7 cellular contexts compared by ENCODE assay signal in genomic region chr13:33799950-33800592, GRCh38. TPM values are rescaled to one million over a fixed set of nuclear protein-coding genes. Genes with fewer than 3 reads are reported as not detected.
DNase-seq lines count a peak whose midpoint lies in the region; ATAC-seq, FAIRE-seq and TF ChIP-seq lines count a peak whose summit lies in the region.

No MANE protein-coding gene starts in this region.

- H3K14ac ChIP-seq in H1 (ENCODE audit: insufficient read length) = no peak overlapping the region

- H3K9me3 Mint-ChIP-seq in glutamatergic neuron (ENCODE audit: unreplicated experiment) = no peaks in the 10 kb centered on the region

- H4K91ac ChIP-seq in H1 (replicated peaks; ENCODE audit: insufficient read length, low read length) = no peak overlapping the region

- intact Hi-C loops in mucosa of descending colon (cut with DNase I, micrococcal nuclease) = no loop called here

- H3K36me3 ChIP-seq in H1 (ENCODE audit: control insufficient read depth in 2 of 4, insufficient read depth in 4 of 4, low read length in 3 of 4) = no peaks in the 10 kb centered on the region
- H3K36me3 ChIP-seq in osteoblast (ENCODE audit: insufficient read depth, low read length) = no peaks in the 10 kb centered on the region
- no peaks in the 10 kb centered on the region for H3K36me3 ChIP-seq in mucosa of descending colon (ENCODE audit: low read depth)

- H2BK120ac ChIP-seq in H1 (replicated peaks; ENCODE audit: low read depth, low read length) = no peak overlapping the region

- no peak overlapping the region for H3K4me2 ChIP-seq in H1 (ENCODE audit: insufficient read depth in 1 of 2, low read depth in 2 of 2, low read length in 2 of 2)
- peak overlapping the region; percentile 76 for H3K4me2 ChIP-seq in osteoblast (ENCODE audit: insufficient read depth, low read length)

- CTCF ChIA-PET in H1 (lab: Charles Lee; ENCODE audit: partially characterized antibody) = interaction anchor here (0.5 to 1.8 kb wide), 18 partner anchors 10 to 421 kb away, joined by 3 to 6 read pairs (median 4); no protein-coding TSS in a partner anchor

- no peaks in the 10 kb centered on the region for H3K36me3 Mint-ChIP-seq in glutamatergic neuron (ENCODE audit: unreplicated experiment)

- H3K9me3 ChIP-seq in H1 (ENCODE audit: insufficient read depth in 2 of 2, low read depth in 1 of 2, low read length in 1 of 2) = no peaks in the 10 kb centered on the region
- no peaks in the 10 kb centered on the region for H3K9me3 ChIP-seq in osteoblast (ENCODE audit: low read depth, low read length)
- no peaks in the 10 kb centered on the region for H3K9me3 ChIP-seq in mucosa of descending colon

- H2BK15ac ChIP-seq in H1 (ENCODE audit: low read length) = no peak overlapping the region

- no peaks in the 10 kb centered on the region for H3K79me2 ChIP-seq in H1 (ENCODE audit: control insufficient read depth in 1 of 2, insufficient read depth in 2 of 2, low read length in 2 of 2)
- no peaks in the 10 kb centered on the region for H3K79me2 ChIP-seq in osteoblast (ENCODE audit: insufficient read depth, low read length)

- H3K23me2 ChIP-seq in H1 (ENCODE audit: low read depth, low read length) = no peaks in the 10 kb centered on the region

- H3K18ac ChIP-seq in H1 (ENCODE audit: extremely low read depth, low read length) = no peak overlapping the region

- ATAC-seq in mucosa of descending colon = no peak

- H3K4me3 Mint-ChIP-seq in glutamatergic neuron (ENCODE audit: unreplicated experiment) = no peak overlapping the region

- H2AFZ ChIP-seq in H1 (ENCODE audit: low read length) (peak overlapping the region; percentile 86), osteoblast (ENCODE audit: low read length) (peak overlapping the region; percentile 28)

- no peak overlapping the region for H2BK20ac ChIP-seq in H1 (ENCODE audit: low read length)

- no peak for TF ChIP-seq POLR2A in H1 (IDR thresholded peaks at IDR 0.05; ENCODE audit: control extremely low read depth in 1 of 2, low read depth in 2 of 2, low read length in 2 of 2)

- H4K8ac ChIP-seq in H1 (ENCODE audit: extremely low read depth, insufficient read depth, low read length) = no peak overlapping the region

- WGBS in H1 (ENCODE audit: extremely low coverage in 1 of 2, insufficient coverage in 1 of 2, insufficient read length in 1 of 2, insufficient replicate concordance in 2 of 2, low coverage in 1 of 2, low lambda C conversion rate in 2 of 2, missing lambda C conversion rate in 1 of 2), 2 experiments = 51% methylated on average over 6 of the region's 6 CpGs; no CpG with 5 or more reads in 1 of the 2 experiments

- POLR2A ChIA-PET in H1 (lab: Charles Lee; ENCODE audit: partially characterized antibody) = interaction anchor here (0.8 to 0.9 kb wide), 2 partner anchors 18 to 42 kb away, joined by 3 read pairs; partner anchors contain the start of gene RFC3

- TF ChIP-seq CTCF in GM12873 (IDR thresholded peaks at IDR 0.05; ENCODE audit: insufficient read depth, low read depth, low read length, missing control alignments) (peak; percentile 40), H1 (IDR thresholded peaks at IDR 0.05; ENCODE audit: control extremely low read depth in 1 of 3, insufficient read depth in 1 of 3, low read depth in 1 of 3, low read length in 3 of 3) (peak in 1 of 3 experiments; percentile 41; a peak in 1 of 4 replicates), osteoblast (IDR thresholded peaks at IDR 0.05; ENCODE audit: extremely low read depth, low read depth, low read length) (peak; percentile 52), glutamatergic neuron (IDR thresholded peaks at IDR 0.05; ENCODE audit: partially characterized antibody, unreplicated experiment) (no peak), mucosa of descending colon (IDR thresholded peaks at IDR 0.05) (no peak)

- no peak overlapping the region for H4K5ac ChIP-seq in H1 (ENCODE audit: insufficient read length, low read depth, low read length)

- H3K4me1 ChIP-seq in H1 (replicated peaks in 1 of 4; ENCODE audit: control insufficient read depth in 3 of 4, insufficient read depth in 4 of 4, low read length in 3 of 4) (peaks cover 0 to 3% (median 0%) of the 10 kb centered on the region in 4 experiments; a peak in 3 of 7 replicates), osteoblast (ENCODE audit: insufficient read depth, low read length) (peaks cover 2% of the 10 kb centered on the region), mucosa of descending colon (ENCODE audit: low read depth) (no peaks in the 10 kb centered on the region)

- no peak for FAIRE-seq in H1 (lab: Jason Lieb, UNC)

- H3K4me1 Mint-ChIP-seq in glutamatergic neuron (ENCODE audit: low read depth, unreplicated experiment) = no peaks in the 10 kb centered on the region

- H3K27ac Mint-ChIP-seq in glutamatergic neuron (ENCODE audit: unreplicated experiment) = no peak overlapping the region

- H3K4me3 ChIP-seq in H1 (ENCODE audit: extremely low read depth in 1 of 4, insufficient read depth in 2 of 4, low read depth in 3 of 4, low read length in 4 of 4) (no peak overlapping the region), osteoblast (ENCODE audit: insufficient read depth, low read length) (peak overlapping the region; percentile 55), mucosa of descending colon (no peak overlapping the region)

- no peaks in the 10 kb centered on the region for H3K79me1 ChIP-seq in H1 (ENCODE audit: low read depth, low read length)

- no peaks in the 10 kb centered on the region for H4K20me1 ChIP-seq in H1 (replicated peaks in 1 of 2; ENCODE audit: control insufficient read depth in 1 of 2, insufficient read depth in 2 of 2, low read length in 2 of 2)
- H4K20me1 ChIP-seq in osteoblast (ENCODE audit: insufficient read depth, low read length) = no peaks in the 10 kb centered on the region

- no peak overlapping the region for H2BK12ac ChIP-seq in H1 (ENCODE audit: low read depth, low read length)

- no peak overlapping the region for H3K56ac ChIP-seq in H1 (replicated peaks; ENCODE audit: insufficient read length, low read depth, low read length)

- H3K23ac ChIP-seq in H1 (ENCODE audit: insufficient read length) = no peak overlapping the region

- peak; percentile 35 to 37 for TF ChIP-seq RAD21 in H1 (IDR thresholded peaks at IDR 0.05 in 1 of 2, conservative IDR thresholded peaks at IDR 0.05 in 1 of 2; ENCODE audit: low read depth in 2 of 2, low read length in 2 of 2)

- H2BK5ac ChIP-seq in H1 (ENCODE audit: low read depth, low read length) = no peak overlapping the region

- H2AK5ac ChIP-seq in H1 (ENCODE audit: low read depth, low read length) = no peak overlapping the region

- no peak overlapping the region for H3K4ac ChIP-seq in H1 (replicated peaks; ENCODE audit: insufficient read length, low read depth, low read length)

- H3K27me3 ChIP-seq in H1 (replicated peaks in 1 of 4; ENCODE audit: control insufficient read depth in 3 of 4, extremely low read depth in 1 of 4, insufficient read depth in 3 of 4, low read length in 3 of 4) = no peaks in the 10 kb centered on the region
- peaks cover 12% of the 10 kb centered on the region for H3K27me3 ChIP-seq in osteoblast (ENCODE audit: insufficient read depth, low read length)

- H3K27me3 Mint-ChIP-seq in glutamatergic neuron (ENCODE audit: unreplicated experiment) = peaks cover 2% of the 10 kb centered on the region

- DNase-seq in MV-4-11 (lab: John Stamatoyannopoulos, UW) = peak; percentile 17
- no peak for DNase-seq in H1 (ENCODE audit: low read depth in 1 of 2, low spot score in 2 of 2)
- DNase-seq in osteoblast (ENCODE audit: insufficient read length, low spot score, missing footprints) = peak; percentile 52
- DNase-seq in glutamatergic neuron = no peak
- no peak for DNase-seq in mucosa of descending colon
- DNase-seq in DMS79 (lab: John Stamatoyannopoulos, UW) = no peak

- H3K9ac ChIP-seq in H1 (replicated peaks in 1 of 4; ENCODE audit: extremely low read depth in 1 of 4, low read depth in 3 of 4, low read length in 3 of 4) = no peak overlapping the region

- no peak for TF ChIP-seq EP300 in H1 (IDR thresholded peaks at IDR 0.05; ENCODE audit: borderline replicate concordance in 1 of 2, low read depth in 2 of 2, low read length in 2 of 2)

- H3K27ac ChIP-seq in H1 (ENCODE audit: low read depth, low read length) (no peak overlapping the region), osteoblast (ENCODE audit: low read depth, low read length) (no peak overlapping the region)

TF ChIP-seq in H1, 55 proteins besides CTCF, POLR2A, EP300 and RAD21:
- TF ChIP-seq EGR1 (IDR thresholded peaks at IDR 0.05; ENCODE audit: borderline replicate concordance, low read depth, low read length) = no peak
- TF ChIP-seq KDM4A (IDR thresholded peaks at IDR 0.05; ENCODE audit: low read depth, low read length, severe bottlenecking) = no peak
- TF ChIP-seq GTF2F1 (IDR thresholded peaks at IDR 0.05; ENCODE audit: borderline replicate concordance, low read depth, low read length) = no peak
- no peak for TF ChIP-seq HDAC2 (IDR thresholded peaks at IDR 0.05; ENCODE audit: borderline replicate concordance in 1 of 2, low read depth in 2 of 2, low read length in 2 of 2)
- no peak for TF ChIP-seq SP2 (IDR thresholded peaks at IDR 0.05; ENCODE audit: low read length)

RNA-seq across cellular contexts. Expression of gene RFC3, which starts 17.9 kb away (rescaled TPM):
- 42.7 and 45.6 TPM in 2 replicates for total RNA-seq in H1 (2021; fragmentation: NEBNext Ultra II Directional; extraction: Animal tissue kit (Norgen Biotek cat#: 25700))
- 17.0 and 26.4 TPM in 2 replicates for polyA plus RNA-seq in H1 (2011; rRNA removed)
- polyA plus RNA-seq in H1 (2011; cell fraction: cytosol; rRNA removed) = 34.6 TPM
- polyA plus RNA-seq in H1 (2011; cell fraction: nucleus; rRNA removed) = 17.1 TPM
- polyA plus RNA-seq in H1 (2012, experiment 1 of 2) = 25.0 to 35.8 TPM (median 30.2 TPM) in 4 replicates
- 5.5 TPM for polyA plus RNA-seq in H1 (2012, experiment 2 of 2)
- 43.2 TPM for polyA plus RNA-seq in H1 (2013, experiment 1 of 2)
- 41.3 TPM for polyA plus RNA-seq in H1 (2013, experiment 2 of 2)
- 36.3 and 46.9 TPM in 2 replicates for polyA minus RNA-seq in H1 (2011; rRNA and poly(A)+ RNA removed)
- polyA minus RNA-seq in H1 (2011; cell fraction: cytosol; rRNA and poly(A)+ RNA removed) = 19.9 TPM
- 112 TPM for polyA minus RNA-seq in H1 (2011; cell fraction: nucleus; rRNA and poly(A)+ RNA removed)
- total RNA-seq in osteoblast (5.3 and 5.4 TPM in 2 replicates), glutamatergic neuron (ENCODE audit: unreplicated experiment) (12.6 TPM), mucosa of descending colon (10 to 100 TPM in 1 of 3 donors, 1 to 10 TPM in 2; 4.1 to 11.0 (median 5.4) TPM)

Comparison
In these comparisons a context has a peak if more than half of its experiments do, and no peak if none do; other contexts are left out.
1. CTCF ChIP-seq: peak in GM12873 (single experiment) and osteoblast (single experiment); none in glutamatergic neuron (single experiment) and mucosa of descending colon (single experiment).
2. DNase-seq: peak in MV-4-11 (single experiment) and osteoblast (single experiment); none in H1 (0 of 2), glutamatergic neuron (single experiment), mucosa of descending colon (0 of 3) and DMS79 (single experiment).